In genomic region chr10:28981007-28981406, GRCh38 we compare ENCODE assay signal across 23 cellular contexts.
DNase-seq lines count a peak whose midpoint lies in the region; ATAC-seq lines count a peak whose summit lies in the region.
"Had no signal": no experiment of that assay in that cellular context is flagged by ENCODE, and none has a peak within 500 bp of the region (broad histone marks: within the 10 kb centered on the region; RNA-seq: fewer than 3 reads in every experiment).

No MANE protein-coding gene starts in this region.

- ATAC-seq in GM18909 (IDR thresholded peaks at IDR 0.05; ENCODE audit: poor library complexity, unreplicated experiment), result peak; percentile 73
- peak; percentile 45 for ATAC-seq in HG02981 (IDR thresholded peaks at IDR 0.05; ENCODE audit: unreplicated experiment)
- no peak for ATAC-seq in HG03439 (IDR thresholded peaks at IDR 0.05; ENCODE audit: unreplicated experiment)
- ATAC-seq in GM21717 (IDR thresholded peaks at IDR 0.05; ENCODE audit: unreplicated experiment), result no peak
- ATAC-seq in HG02763 (IDR thresholded peaks at IDR 0.05; ENCODE audit: unreplicated experiment), result no peak
- ATAC-seq: GM23338, left ventricle myocardium superior had no signal

- DNase-seq in CD1c-positive myeloid dendritic cell (ENCODE audit: extremely low spot score) (peak; percentile 6), NOMO-1 treated with dmso at 0.1 percent for 144 hours (lab: John Stamatoyannopoulos, UW; ENCODE audit: unreplicated experiment) (peak; percentile 22), OCI-M2 (lab: John Stamatoyannopoulos, UW; ENCODE audit: unreplicated experiment) (no peak)
- DNase-seq: activated CD4-positive, alpha-beta T cell treated with anti-CD3 and anti-CD28 coated beads, Interleukin-2, amount 50 U/mL, for 48 hours; activated CD4-positive, CD25-positive, alpha-beta regulatory T cell; activated CD8-positive, alpha-beta memory T cell treated with anti-CD3 and anti-CD28 coated beads, Interleukin-2, amount 50 U/mL, for 48 hours; activated gamma-delta T cell treated with Interleukin-2 at 50 U/mL for 16 hours; effector memory CD4-positive, alpha-beta T cell; hippocampal formation; left ventricle myocardium superior; midbrain; NCI-H1417; NCI-H510A treated with DMSO at 0.1 percent for 48 hours; ovary; spleen; T-helper 9 cell; trophoblast cell had no signal

Comparison
In these comparisons a context has a peak if more than half of its experiments do, and no peak if none do; other contexts are left out.
1. ATAC-seq: peak in GM18909 (single experiment) and HG02981 (single experiment); none in HG03439 (single experiment), GM21717 (single experiment) and HG02763 (single experiment).